In genomic region chr9:130387398-130387797, GRCh38 we compare ENCODE assay signal across 33 cellular contexts.
"Had no signal": no experiment of that assay in that cellular context is flagged by ENCODE, and none has a peak within 500 bp of the region (broad histone marks: within the 10 kb centered on the region; RNA-seq: fewer than 3 reads in every experiment).

No MANE protein-coding gene starts in this region.

- ATAC-seq: activated CD4-positive, alpha-beta T cell treated with anti-CD3 and anti-CD28 coated beads for 36 hours; activated CD8-positive, alpha-beta memory T cell treated with anti-CD3 and anti-CD28 coated beads, Interleukin-2, amount 10 ng/mL, durations not matched to agents 7 days and 5 days; activated CD8-positive, alpha-beta T cell treated with anti-CD3 and anti-CD28 coated beads, Interleukin-2, amount 10 ng/mL, durations not matched to agents 7 days and 5 days; activated naive CD8-positive, alpha-beta T cell treated with anti-CD3 and anti-CD28 coated beads, Interleukin-2, amount 50 U/mL, for 24 hours; body of pancreas; effector memory CD8-positive, alpha-beta T cell; foreskin keratinocyte; gastrocnemius medialis; heart left ventricle had no signal

- H3K27me3 ChIP-seq: adrenal gland, body of pancreas, esophagus muscularis mucosa, gastrocnemius medialis, heart left ventricle had no signal

- H3K27me3 Mint-ChIP-seq: activated CD4-positive, alpha-beta T cell treated with anti-CD3 and anti-CD28 coated beads for 36 hours; activated CD4-positive, alpha-beta T cell treated with anti-CD3 and anti-CD28 coated beads, Interleukin-2, amount 10 ng/mL, durations not matched to agents 24 days and 14 days; activated CD8-positive, alpha-beta memory T cell treated with anti-CD3 and anti-CD28 coated beads, Interleukin-2, amount 10 ng/mL, durations not matched to agents 7 days and 5 days; activated naive CD4-positive, alpha-beta T cell treated with anti-CD3 and anti-CD28 coated beads, Interleukin-2, amount 50 U/mL, for 24 hours; activated naive CD8-positive, alpha-beta T cell treated with anti-CD3 and anti-CD28 coated beads for 36 hours had no signal

- H3K27ac ChIP-seq: adrenal gland, body of pancreas, esophagus muscularis mucosa, foreskin keratinocyte, gastrocnemius medialis, heart left ventricle had no signal

- H3K4me3 ChIP-seq: adrenal gland, body of pancreas, esophagus muscularis mucosa, gastrocnemius medialis, heart left ventricle had no signal

- H3K4me1 ChIP-seq: adrenal gland, body of pancreas, esophagus muscularis mucosa, foreskin keratinocyte, gastrocnemius medialis, heart left ventricle had no signal

- H3K27ac Mint-ChIP-seq: activated CD4-positive, alpha-beta memory T cell treated with anti-CD3 and anti-CD28 coated beads for 36 hours; activated CD4-positive, alpha-beta T cell treated with anti-CD3 and anti-CD28 coated beads for 36 hours; activated CD4-positive, alpha-beta T cell treated with anti-CD3 and anti-CD28 coated beads, Interleukin-2, amount 10 ng/mL, durations not matched to agents 24 days and 14 days; activated CD8-positive, alpha-beta memory T cell treated with anti-CD3 and anti-CD28 coated beads, Interleukin-2, amount 10 ng/mL, durations not matched to agents 7 days and 5 days; activated CD8-positive, alpha-beta T cell treated with anti-CD3 and anti-CD28 coated beads, Interleukin-2, amount 10 ng/mL, durations not matched to agents 7 days and 5 days; activated naive CD4-positive, alpha-beta T cell treated with anti-CD3 and anti-CD28 coated beads for 36 hours; activated naive CD4-positive, alpha-beta T cell treated with anti-CD3 and anti-CD28 coated beads, Interleukin-2, amount 50 U/mL, for 24 hours; activated naive CD8-positive, alpha-beta T cell treated with anti-CD3 and anti-CD28 coated beads for 36 hours; activated naive CD8-positive, alpha-beta T cell treated with anti-CD3 and anti-CD28 coated beads, Interleukin-2, amount 50 U/mL, for 24 hours; activated T-helper 1 cell treated with anti-CD3 and anti-CD28 coated beads, Interleukin-12 subunit alpha, Interleukin-12 subunit beta, Interleukin-2, Interleukin-4 antibody, amounts not matched to agents 30 ng/mL and 10 ng/mL and 1 ng/mL, durations not matched to agents 14 hours and 24 hours and 36 hours; activated T-helper 2 cell treated with anti-CD3 and anti-CD28 coated beads, Interferon-gamma antibody, Interleukin-2, Interleukin-4, amounts not matched to agents 10 μg/mL and 5 μg/mL and 100 μg/mL, durations not matched to agents 14 hours and 24 hours and 36 hours; effector memory CD8-positive, alpha-beta T cell had no signal

- H3K9me3 Mint-ChIP-seq: activated CD4-positive, alpha-beta memory T cell treated with anti-CD3 and anti-CD28 coated beads for 36 hours; activated CD4-positive, alpha-beta T cell treated with anti-CD3 and anti-CD28 coated beads, Interleukin-2, amount 10 ng/mL, durations not matched to agents 24 days and 14 days; activated naive CD4-positive, alpha-beta T cell treated with anti-CD3 and anti-CD28 coated beads for 36 hours; activated naive CD4-positive, alpha-beta T cell treated with anti-CD3 and anti-CD28 coated beads, Interleukin-2, amount 50 U/mL, for 24 hours; activated naive CD8-positive, alpha-beta T cell treated with anti-CD3 and anti-CD28 coated beads for 36 hours; activated naive CD8-positive, alpha-beta T cell treated with anti-CD3 and anti-CD28 coated beads, Interleukin-2, amount 50 U/mL, for 24 hours; activated T-helper 1 cell treated with anti-CD3 and anti-CD28 coated beads, Interleukin-12 subunit alpha, Interleukin-12 subunit beta, Interleukin-2, Interleukin-4 antibody, amounts not matched to agents 30 ng/mL and 10 ng/mL and 1 ng/mL, durations not matched to agents 14 hours and 24 hours and 36 hours; activated T-helper 2 cell treated with anti-CD3 and anti-CD28 coated beads, Interferon-gamma antibody, Interleukin-2, Interleukin-4, amounts not matched to agents 10 μg/mL and 5 μg/mL and 100 μg/mL, durations not matched to agents 14 hours and 24 hours and 36 hours; effector memory CD8-positive, alpha-beta T cell had no signal

- H3K4me1 Mint-ChIP-seq: activated CD4-positive, alpha-beta T cell treated with anti-CD3 and anti-CD28 coated beads for 36 hours; activated CD4-positive, alpha-beta T cell treated with anti-CD3 and anti-CD28 coated beads, Interleukin-2, amount 10 ng/mL, durations not matched to agents 24 days and 14 days; activated CD8-positive, alpha-beta memory T cell treated with anti-CD3 and anti-CD28 coated beads, Interleukin-2, amount 10 ng/mL, durations not matched to agents 7 days and 5 days; activated naive CD4-positive, alpha-beta T cell treated with anti-CD3 and anti-CD28 coated beads, Interleukin-2, amount 50 U/mL, for 24 hours; activated naive CD8-positive, alpha-beta T cell treated with anti-CD3 and anti-CD28 coated beads for 36 hours; activated naive CD8-positive, alpha-beta T cell treated with anti-CD3 and anti-CD28 coated beads, Interleukin-2, amount 50 U/mL, for 24 hours had no signal

- H3K9me3 ChIP-seq: adrenal gland, body of pancreas, esophagus muscularis mucosa, gastrocnemius medialis, heart left ventricle had no signal

- H3K36me3 Mint-ChIP-seq: activated CD4-positive, alpha-beta memory T cell treated with anti-CD3 and anti-CD28 coated beads for 36 hours; activated CD8-positive, alpha-beta memory T cell treated with anti-CD3 and anti-CD28 coated beads, Interleukin-2, amount 10 ng/mL, durations not matched to agents 7 days and 5 days; activated naive CD4-positive, alpha-beta T cell treated with anti-CD3 and anti-CD28 coated beads, Interleukin-2, amount 50 U/mL, for 24 hours; activated naive CD8-positive, alpha-beta T cell treated with anti-CD3 and anti-CD28 coated beads for 36 hours had no signal

- H3K36me3 ChIP-seq: adrenal gland, gastrocnemius medialis had no signal

- H3K4me3 Mint-ChIP-seq: activated CD4-positive, alpha-beta memory T cell treated with anti-CD3 and anti-CD28 coated beads for 36 hours; activated CD4-positive, alpha-beta T cell treated with anti-CD3 and anti-CD28 coated beads for 36 hours; activated CD4-positive, alpha-beta T cell treated with anti-CD3 and anti-CD28 coated beads, Interleukin-2, amount 10 ng/mL, durations not matched to agents 24 days and 14 days; activated CD8-positive, alpha-beta memory T cell treated with anti-CD3 and anti-CD28 coated beads, Interleukin-2, amount 10 ng/mL, durations not matched to agents 7 days and 5 days; activated CD8-positive, alpha-beta T cell treated with anti-CD3 and anti-CD28 coated beads, Interleukin-2, amount 10 ng/mL, durations not matched to agents 7 days and 5 days; activated naive CD4-positive, alpha-beta T cell treated with anti-CD3 and anti-CD28 coated beads for 36 hours; activated naive CD4-positive, alpha-beta T cell treated with anti-CD3 and anti-CD28 coated beads, Interleukin-2, amount 50 U/mL, for 24 hours; activated naive CD8-positive, alpha-beta T cell treated with anti-CD3 and anti-CD28 coated beads for 36 hours; activated naive CD8-positive, alpha-beta T cell treated with anti-CD3 and anti-CD28 coated beads, Interleukin-2, amount 50 U/mL, for 24 hours; activated T-helper 1 cell treated with anti-CD3 and anti-CD28 coated beads, Interleukin-12 subunit alpha, Interleukin-12 subunit beta, Interleukin-2, Interleukin-4 antibody, amounts not matched to agents 30 ng/mL and 10 ng/mL and 1 ng/mL, durations not matched to agents 14 hours and 24 hours and 36 hours; effector memory CD8-positive, alpha-beta T cell had no signal

- DNase-seq: activated CD4-positive, alpha-beta memory T cell treated with anti-CD3 and anti-CD28 coated beads for 36 hours; activated CD4-positive, alpha-beta T cell treated with anti-CD3 and anti-CD28 coated beads for 36 hours; activated CD4-positive, alpha-beta T cell treated with anti-CD3 and anti-CD28 coated beads, Interleukin-2, amount 10 ng/mL, durations not matched to agents 24 days and 14 days; activated CD4-positive, CD25-positive, alpha-beta regulatory T cell; activated CD4-positive, CD25-positive, alpha-beta regulatory T cell treated with anti-CD3 and anti-CD28 coated beads, Interleukin-2, amount 50 U/mL, for 72 hours; activated CD8-positive, alpha-beta memory T cell treated with anti-CD3 and anti-CD28 coated beads, Interleukin-2, amount 10 ng/mL, durations not matched to agents 7 days and 5 days; activated CD8-positive, alpha-beta memory T cell treated with anti-CD3 and anti-CD28 coated beads, Interleukin-2, amount 50 U/mL, for 4 hours; activated CD8-positive, alpha-beta T cell treated with anti-CD3 and anti-CD28 coated beads, Interleukin-2, amount 10 ng/mL, durations not matched to agents 7 days and 5 days; activated effector memory CD4-positive, alpha-beta T cell treated with anti-CD3 and anti-CD28 coated beads, Interleukin-2, amount 50 U/mL, for 16 hours; activated naive CD4-positive, alpha-beta T cell treated with anti-CD3 and anti-CD28 coated beads for 36 hours; activated naive CD8-positive, alpha-beta T cell treated with anti-CD3 and anti-CD28 coated beads for 36 hours; activated naive CD8-positive, alpha-beta T cell treated with anti-CD3 and anti-CD28 coated beads, Interleukin-2, amount 50 U/mL, for 24 hours; activated T-cell treated with anti-CD3 and anti-CD28 coated beads, Interleukin-2, amount 50 U/mL, for 1 hour; activated T-cell treated with anti-CD3 and anti-CD28 coated beads, Interleukin-2, amount 50 U/mL, for 48 hours; adrenal gland; amygdala; aorta; body of pancreas; caudate nucleus; cortex of kidney; dermis blood vessel endothelial cell; effector CD4-positive, alpha-beta T cell; effector memory CD8-positive, alpha-beta T cell; erythroblast; foreskin keratinocyte; gastrocnemius medialis; glutamatergic neuron; heart left ventricle; T-helper 2 cell had no signal
